In the genomic region with DNA sequence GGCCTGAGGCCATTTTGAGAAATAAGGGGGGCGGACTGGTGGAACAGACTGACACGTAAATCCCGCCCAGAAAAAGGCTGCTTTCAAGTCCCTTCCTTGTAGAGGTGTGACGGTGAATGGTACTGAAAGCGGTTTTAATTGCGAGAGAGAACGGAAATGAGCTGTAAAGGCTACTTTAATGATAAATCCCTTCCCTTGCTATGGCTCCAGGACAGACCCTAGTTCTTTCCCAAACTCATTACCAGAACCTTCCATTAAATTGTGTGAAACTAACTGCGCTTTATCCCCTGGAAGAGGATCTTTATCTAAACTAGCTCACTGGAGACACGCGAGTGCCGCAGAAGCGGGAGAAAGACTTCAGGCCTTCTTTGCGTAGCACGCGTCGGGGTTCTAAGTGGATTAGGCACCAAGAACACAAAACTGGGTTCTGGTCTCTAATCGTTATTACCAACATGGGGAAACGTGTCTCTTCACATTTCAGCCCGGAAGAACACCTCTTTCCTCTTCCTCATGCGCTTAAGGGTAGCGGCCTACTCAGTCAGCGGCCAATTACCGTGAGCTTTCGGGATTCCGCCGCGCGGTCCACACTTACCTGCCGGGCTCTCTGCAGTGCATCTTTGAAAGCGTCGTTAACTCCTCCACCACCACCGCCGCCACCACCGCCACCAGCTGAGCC, we compare ENCODE assay signal across 1 cellular context.
TF ChIP-seq lines count a peak whose summit lies in the region.

No MANE protein-coding gene starts in this region.

TF ChIP-seq in K562, 482 proteins besides CTCF, POLR2A, EP300 and RAD21 (continued from another document and continues in another):
- TF ChIP-seq, protein P1, sequence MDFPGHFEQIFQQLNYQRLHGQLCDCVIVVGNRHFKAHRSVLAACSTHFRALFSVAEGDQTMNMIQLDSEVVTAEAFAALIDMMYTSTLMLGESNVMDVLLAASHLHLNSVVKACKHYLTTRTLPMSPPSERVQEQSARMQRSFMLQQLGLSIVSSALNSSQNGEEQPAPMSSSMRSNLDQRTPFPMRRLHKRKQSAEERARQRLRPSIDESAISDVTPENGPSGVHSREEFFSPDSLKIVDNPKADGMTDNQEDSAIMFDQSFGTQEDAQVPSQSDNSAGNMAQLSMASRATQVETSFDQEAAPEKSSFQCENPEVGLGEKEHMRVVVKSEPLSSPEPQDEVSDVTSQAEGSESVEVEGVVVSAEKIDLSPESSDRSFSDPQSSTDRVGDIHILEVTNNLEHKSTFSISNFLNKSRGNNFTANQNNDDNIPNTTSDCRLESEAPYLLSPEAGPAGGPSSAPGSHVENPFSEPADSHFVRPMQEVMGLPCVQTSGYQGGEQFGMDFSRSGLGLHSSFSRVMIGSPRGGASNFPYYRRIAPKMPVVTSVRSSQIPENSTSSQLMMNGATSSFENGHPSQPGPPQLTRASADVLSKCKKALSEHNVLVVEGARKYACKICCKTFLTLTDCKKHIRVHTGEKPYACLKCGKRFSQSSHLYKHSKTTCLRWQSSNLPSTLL (IDR thresholded peaks at IDR 0.05) = no peak
- TF ChIP-seq, protein P2, sequence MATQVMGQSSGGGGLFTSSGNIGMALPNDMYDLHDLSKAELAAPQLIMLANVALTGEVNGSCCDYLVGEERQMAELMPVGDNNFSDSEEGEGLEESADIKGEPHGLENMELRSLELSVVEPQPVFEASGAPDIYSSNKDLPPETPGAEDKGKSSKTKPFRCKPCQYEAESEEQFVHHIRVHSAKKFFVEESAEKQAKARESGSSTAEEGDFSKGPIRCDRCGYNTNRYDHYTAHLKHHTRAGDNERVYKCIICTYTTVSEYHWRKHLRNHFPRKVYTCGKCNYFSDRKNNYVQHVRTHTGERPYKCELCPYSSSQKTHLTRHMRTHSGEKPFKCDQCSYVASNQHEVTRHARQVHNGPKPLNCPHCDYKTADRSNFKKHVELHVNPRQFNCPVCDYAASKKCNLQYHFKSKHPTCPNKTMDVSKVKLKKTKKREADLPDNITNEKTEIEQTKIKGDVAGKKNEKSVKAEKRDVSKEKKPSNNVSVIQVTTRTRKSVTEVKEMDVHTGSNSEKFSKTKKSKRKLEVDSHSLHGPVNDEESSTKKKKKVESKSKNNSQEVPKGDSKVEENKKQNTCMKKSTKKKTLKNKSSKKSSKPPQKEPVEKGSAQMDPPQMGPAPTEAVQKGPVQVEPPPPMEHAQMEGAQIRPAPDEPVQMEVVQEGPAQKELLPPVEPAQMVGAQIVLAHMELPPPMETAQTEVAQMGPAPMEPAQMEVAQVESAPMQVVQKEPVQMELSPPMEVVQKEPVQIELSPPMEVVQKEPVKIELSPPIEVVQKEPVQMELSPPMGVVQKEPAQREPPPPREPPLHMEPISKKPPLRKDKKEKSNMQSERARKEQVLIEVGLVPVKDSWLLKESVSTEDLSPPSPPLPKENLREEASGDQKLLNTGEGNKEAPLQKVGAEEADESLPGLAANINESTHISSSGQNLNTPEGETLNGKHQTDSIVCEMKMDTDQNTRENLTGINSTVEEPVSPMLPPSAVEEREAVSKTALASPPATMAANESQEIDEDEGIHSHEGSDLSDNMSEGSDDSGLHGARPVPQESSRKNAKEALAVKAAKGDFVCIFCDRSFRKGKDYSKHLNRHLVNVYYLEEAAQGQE (CRISPR knock-in tag; IDR thresholded peaks at IDR 0.05; ENCODE audit: low read depth) = no peak
- TF ChIP-seq TAF7 (tag; IDR thresholded peaks at IDR 0.05) (no peak), KDM1A (IDR thresholded peaks at IDR 0.05) (no peak), ZNF232 (CRISPR knock-in tag; IDR thresholded peaks at IDR 0.05) (peak; percentile 20; the same call in 1 of the 2 replicates), ZNF57 (CRISPR knock-in tag; IDR thresholded peaks at IDR 0.05) (no peak), MCM3 (IDR thresholded peaks at IDR 0.05) (no peak), TEAD1 (CRISPR knock-in tag; IDR thresholded peaks at IDR 0.05) (no peak; a peak in 1 of 4 replicates), ZNF583 (CRISPR knock-in tag; IDR thresholded peaks at IDR 0.05) (no peak), KAT8 (IDR thresholded peaks at IDR 0.05; ENCODE audit: low read depth) (peak; percentile 16; the same call in 1 of the 2 replicates), ATF1 (CRISPR knock-in tag; IDR thresholded peaks at IDR 0.05) (no peak), ATF1 (tag; IDR thresholded peaks at IDR 0.05) (peak; percentile 22; the same call in 1 of the 2 replicates), POLR3G (IDR thresholded peaks at IDR 0.05; ENCODE audit: extremely low read depth, insufficient read length, insufficient replicate concordance) (no peak), ELF1 (tag; IDR thresholded peaks at IDR 0.05) (peak; percentile 66), SREBF2 (CRISPR knock-in tag; IDR thresholded peaks at IDR 0.05) (no peak), POLR2B (IDR thresholded peaks at IDR 0.05; ENCODE audit: low read depth, partially characterized antibody) (no peak), ZNF75A (CRISPR knock-in tag; IDR thresholded peaks at IDR 0.05) (no peak), NELFE (IDR thresholded peaks at IDR 0.05; ENCODE audit: insufficient read depth, insufficient read length) (no peak), CEBPG (CRISPR knock-in tag; IDR thresholded peaks at IDR 0.05) (0 out of 2 replicates have a peak, but pooled peaks have one; percentile 30), CEBPG (tag; conservative IDR thresholded peaks at IDR 0.05 in 1 of 2, IDR thresholded peaks at IDR 0.05 in 1 of 2) (no peak), ZBTB8A (IDR thresholded peaks at IDR 0.05; ENCODE audit: partially characterized antibody) (no peak)
- TF ChIP-seq, protein P3, sequence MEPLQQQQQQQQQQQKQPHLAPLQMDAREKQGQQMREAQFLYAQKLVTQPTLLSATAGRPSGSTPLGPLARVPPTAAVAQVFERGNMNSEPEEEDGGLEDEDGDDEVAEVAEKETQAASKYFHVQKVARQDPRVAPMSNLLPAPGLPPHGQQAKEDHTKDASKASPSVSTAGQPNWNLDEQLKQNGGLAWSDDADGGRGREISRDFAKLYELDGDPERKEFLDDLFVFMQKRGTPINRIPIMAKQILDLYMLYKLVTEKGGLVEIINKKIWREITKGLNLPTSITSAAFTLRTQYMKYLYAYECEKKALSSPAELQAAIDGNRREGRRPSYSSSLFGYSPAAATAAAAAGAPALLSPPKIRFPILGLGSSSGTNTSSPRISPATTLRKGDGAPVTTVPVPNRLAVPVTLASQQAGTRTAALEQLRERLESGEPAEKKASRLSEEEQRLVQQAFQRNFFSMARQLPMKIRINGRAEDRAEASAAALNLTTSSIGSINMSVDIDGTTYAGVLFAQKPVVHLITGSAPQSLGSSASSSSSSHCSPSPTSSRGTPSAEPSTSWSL (CRISPR knock-in tag; IDR thresholded peaks at IDR 0.05; ENCODE audit: borderline replicate concordance) = no peak
- TF ChIP-seq, protein P4, sequence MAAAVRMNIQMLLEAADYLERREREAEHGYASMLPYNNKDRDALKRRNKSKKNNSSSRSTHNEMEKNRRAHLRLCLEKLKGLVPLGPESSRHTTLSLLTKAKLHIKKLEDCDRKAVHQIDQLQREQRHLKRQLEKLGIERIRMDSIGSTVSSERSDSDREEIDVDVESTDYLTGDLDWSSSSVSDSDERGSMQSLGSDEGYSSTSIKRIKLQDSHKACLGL (CRISPR knock-in tag; IDR thresholded peaks at IDR 0.05; ENCODE audit: borderline replicate concordance, poor library complexity, severe bottlenecking) = no peak
- TF ChIP-seq, protein P5, sequence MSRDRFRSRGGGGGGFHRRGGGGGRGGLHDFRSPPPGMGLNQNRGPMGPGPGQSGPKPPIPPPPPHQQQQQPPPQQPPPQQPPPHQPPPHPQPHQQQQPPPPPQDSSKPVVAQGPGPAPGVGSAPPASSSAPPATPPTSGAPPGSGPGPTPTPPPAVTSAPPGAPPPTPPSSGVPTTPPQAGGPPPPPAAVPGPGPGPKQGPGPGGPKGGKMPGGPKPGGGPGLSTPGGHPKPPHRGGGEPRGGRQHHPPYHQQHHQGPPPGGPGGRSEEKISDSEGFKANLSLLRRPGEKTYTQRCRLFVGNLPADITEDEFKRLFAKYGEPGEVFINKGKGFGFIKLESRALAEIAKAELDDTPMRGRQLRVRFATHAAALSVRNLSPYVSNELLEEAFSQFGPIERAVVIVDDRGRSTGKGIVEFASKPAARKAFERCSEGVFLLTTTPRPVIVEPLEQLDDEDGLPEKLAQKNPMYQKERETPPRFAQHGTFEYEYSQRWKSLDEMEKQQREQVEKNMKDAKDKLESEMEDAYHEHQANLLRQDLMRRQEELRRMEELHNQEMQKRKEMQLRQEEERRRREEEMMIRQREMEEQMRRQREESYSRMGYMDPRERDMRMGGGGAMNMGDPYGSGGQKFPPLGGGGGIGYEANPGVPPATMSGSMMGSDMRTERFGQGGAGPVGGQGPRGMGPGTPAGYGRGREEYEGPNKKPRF (IDR thresholded peaks at IDR 0.05; ENCODE audit: low read depth, low read length) = no peak
- TF ChIP-seq, protein P6, sequence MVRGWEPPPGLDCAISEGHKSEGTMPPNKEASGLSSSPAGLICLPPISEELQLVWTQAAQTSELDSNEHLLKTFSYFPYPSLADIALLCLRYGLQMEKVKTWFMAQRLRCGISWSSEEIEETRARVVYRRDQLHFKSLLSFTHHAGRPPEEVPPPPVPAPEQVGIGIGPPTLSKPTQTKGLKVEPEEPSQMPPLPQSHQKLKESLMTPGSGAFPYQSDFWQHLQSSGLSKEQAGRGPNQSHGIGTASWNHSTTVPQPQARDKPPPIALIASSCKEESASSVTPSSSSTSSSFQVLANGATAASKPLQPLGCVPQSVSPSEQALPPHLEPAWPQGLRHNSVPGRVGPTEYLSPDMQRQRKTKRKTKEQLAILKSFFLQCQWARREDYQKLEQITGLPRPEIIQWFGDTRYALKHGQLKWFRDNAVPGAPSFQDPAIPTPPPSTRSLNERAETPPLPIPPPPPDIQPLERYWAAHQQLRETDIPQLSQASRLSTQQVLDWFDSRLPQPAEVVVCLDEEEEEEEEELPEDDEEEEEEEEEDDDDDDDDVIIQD (CRISPR knock-in tag; IDR thresholded peaks at IDR 0.05) = no peak
- TF ChIP-seq, protein P7, sequence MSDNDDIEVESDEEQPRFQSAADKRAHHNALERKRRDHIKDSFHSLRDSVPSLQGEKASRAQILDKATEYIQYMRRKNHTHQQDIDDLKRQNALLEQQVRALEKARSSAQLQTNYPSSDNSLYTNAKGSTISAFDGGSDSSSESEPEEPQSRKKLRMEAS (CRISPR knock-in tag; IDR thresholded peaks at IDR 0.05) = no peak; the same call in 1 of the 2 replicates
- TF ChIP-seq, protein P8, sequence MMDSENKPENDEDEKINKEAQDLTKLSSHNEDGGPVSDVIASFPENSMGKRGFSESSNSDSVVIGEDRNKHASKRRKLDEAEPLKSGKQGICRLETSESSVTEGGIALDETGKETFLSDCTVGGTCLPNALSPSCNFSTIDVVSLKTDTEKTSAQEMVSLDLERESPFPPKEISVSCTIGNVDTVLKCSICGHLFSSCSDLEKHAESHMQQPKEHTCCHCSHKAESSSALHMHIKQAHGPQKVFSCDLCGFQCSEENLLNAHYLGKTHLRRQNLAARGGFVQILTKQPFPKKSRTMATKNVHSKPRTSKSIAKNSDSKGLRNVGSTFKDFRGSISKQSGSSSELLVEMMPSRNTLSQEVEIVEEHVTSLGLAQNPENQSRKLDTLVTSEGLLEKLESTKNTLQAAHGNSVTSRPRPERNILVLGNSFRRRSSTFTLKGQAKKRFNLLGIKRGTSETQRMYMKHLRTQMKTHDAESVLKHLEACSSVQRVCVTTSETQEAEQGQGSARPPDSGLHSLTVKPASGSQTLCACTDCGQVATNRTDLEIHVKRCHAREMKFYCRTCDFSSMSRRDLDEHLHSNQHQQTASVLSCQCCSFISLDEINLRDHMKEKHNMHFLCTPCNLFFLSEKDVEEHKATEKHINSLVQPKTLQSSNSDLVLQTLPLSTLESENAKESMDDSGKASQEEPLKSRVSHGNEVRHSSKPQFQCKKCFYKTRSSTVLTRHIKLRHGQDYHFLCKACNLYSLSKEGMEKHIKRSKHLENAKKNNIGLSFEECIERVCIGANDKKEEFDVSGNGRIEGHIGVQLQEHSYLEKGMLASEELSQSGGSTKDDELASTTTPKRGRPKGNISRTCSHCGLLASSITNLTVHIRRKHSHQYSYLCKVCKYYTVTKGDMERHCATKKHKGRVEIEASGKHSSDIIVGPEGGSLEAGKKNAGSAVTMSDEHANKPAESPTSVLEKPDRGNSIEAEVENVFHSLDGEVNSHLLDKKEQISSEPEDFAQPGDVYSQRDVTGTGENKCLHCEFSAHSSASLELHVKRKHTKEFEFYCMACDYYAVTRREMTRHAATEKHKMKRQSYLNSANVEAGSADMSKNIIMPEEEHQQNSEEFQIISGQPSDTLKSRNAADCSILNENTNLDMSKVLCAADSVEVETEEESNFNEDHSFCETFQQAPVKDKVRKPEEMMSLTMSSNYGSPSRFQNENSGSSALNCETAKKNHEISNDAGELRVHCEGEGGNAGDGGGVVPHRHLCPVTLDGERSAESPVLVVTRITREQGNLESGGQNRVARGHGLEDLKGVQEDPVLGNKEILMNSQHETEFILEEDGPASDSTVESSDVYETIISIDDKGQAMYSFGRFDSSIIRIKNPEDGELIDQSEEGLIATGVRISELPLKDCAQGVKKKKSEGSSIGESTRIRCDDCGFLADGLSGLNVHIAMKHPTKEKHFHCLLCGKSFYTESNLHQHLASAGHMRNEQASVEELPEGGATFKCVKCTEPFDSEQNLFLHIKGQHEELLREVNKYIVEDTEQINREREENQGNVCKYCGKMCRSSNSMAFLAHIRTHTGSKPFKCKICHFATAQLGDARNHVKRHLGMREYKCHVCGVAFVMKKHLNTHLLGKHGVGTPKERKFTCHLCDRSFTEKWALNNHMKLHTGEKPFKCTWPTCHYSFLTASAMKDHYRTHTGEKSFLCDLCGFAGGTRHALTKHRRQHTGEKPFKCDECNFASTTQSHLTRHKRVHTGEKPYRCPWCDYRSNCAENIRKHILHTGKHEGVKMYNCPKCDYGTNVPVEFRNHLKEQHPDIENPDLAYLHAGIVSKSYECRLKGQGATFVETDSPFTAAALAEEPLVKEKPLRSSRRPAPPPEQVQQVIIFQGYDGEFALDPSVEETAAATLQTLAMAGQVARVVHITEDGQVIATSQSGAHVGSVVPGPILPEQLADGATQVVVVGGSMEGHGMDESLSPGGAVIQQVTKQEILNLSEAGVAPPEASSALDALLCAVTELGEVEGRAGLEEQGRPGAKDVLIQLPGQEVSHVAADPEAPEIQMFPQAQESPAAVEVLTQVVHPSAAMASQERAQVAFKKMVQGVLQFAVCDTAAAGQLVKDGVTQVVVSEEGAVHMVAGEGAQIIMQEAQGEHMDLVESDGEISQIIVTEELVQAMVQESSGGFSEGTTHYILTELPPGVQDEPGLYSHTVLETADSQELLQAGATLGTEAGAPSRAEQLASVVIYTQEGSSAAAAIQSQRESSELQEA (IDR thresholded peaks at IDR 0.05; ENCODE audit: low read depth) = peak; percentile 34; the same call in 1 of the 2 replicates
- TF ChIP-seq, protein P9, sequence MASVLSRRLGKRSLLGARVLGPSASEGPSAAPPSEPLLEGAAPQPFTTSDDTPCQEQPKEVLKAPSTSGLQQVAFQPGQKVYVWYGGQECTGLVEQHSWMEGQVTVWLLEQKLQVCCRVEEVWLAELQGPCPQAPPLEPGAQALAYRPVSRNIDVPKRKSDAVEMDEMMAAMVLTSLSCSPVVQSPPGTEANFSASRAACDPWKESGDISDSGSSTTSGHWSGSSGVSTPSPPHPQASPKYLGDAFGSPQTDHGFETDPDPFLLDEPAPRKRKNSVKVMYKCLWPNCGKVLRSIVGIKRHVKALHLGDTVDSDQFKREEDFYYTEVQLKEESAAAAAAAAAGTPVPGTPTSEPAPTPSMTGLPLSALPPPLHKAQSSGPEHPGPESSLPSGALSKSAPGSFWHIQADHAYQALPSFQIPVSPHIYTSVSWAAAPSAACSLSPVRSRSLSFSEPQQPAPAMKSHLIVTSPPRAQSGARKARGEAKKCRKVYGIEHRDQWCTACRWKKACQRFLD (CRISPR knock-in tag; IDR thresholded peaks at IDR 0.05) = 0 out of 2 replicates have a peak, but pooled peaks have one; percentile 51
